In the genomic region with DNA sequence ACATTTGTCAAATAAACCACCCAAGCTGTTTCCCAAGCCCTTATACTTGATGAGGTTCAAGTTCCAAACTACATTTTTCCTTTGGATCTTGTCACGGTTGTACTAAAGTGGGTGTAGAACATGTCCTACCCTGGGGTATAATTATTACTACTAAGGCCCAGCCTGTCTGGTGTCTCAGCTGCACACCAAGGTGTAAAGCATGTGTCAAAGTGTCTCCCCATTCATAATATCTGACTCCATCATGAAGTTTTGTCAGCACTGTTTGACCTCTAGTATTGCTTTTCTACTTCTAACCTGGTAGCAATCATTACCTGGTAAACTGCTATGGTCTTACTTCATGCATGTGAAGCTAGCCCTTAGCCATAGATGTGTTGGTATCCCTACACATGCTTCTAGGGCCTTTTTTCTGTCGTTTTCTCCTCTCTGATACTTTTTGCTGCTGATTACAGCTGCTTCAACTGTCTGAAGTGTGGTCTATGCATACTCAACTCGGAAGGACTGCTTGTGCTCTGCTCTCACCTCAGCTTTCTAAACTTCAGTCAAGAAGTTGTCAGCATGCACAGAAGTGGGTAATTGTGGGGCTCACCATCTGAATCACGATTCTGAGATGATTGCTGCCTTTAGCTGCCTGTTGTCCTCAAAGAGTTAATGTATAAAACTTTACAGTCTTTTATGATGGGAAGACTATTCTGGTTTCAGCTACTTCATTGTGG, we compare ENCODE assay signal across 10 cellular contexts.
DNase-seq lines count a peak whose midpoint lies in the region; ATAC-seq and TF ChIP-seq lines count a peak whose summit lies in the region.
"Had no signal": no experiment of that assay in that cellular context is flagged by ENCODE, and none has a peak within 500 bp of the region (broad histone marks: within the 10 kb centered on the region; RNA-seq: fewer than 3 reads in every experiment).

No MANE protein-coding gene starts in this region.

- H3K27ac Mint-ChIP-seq in activated B cell treated with CpG ODN at 0.5 μM for 24 hours: peak overlapping the region; percentile 54
- peak overlapping the region; percentile 6 for H3K27ac Mint-ChIP-seq in stimulated activated naive B cell treated with anti-CD40 and anti-IgM and Interleukin-4, amounts not matched to agents 10 μg/mL and 1 μg/mL and 100 μg/mL, for 72 hours

- ATAC-seq in HG02885 (IDR thresholded peaks at IDR 0.05; ENCODE audit: poor library complexity, unreplicated experiment) (peak; percentile 89), activated B cell treated with CpG ODN at 0.5 μM for 24 hours (ENCODE audit: low read depth) (peak; percentile 28)
- ATAC-seq in stimulated activated naive B cell treated with anti-CD40 and anti-IgM and Interleukin-4, amounts not matched to agents 10 μg/mL and 1 μg/mL and 100 μg/mL, for 72 hours (replicated peaks): no peak

- H3K4me3 Mint-ChIP-seq in activated B cell treated with CpG ODN at 0.5 μM for 24 hours: peak overlapping the region; percentile 74
- peak overlapping the region in 1 of 2 donors; percentile 53 for H3K4me3 Mint-ChIP-seq in stimulated activated naive B cell treated with anti-CD40 and anti-IgM and Interleukin-4, amounts not matched to agents 10 μg/mL and 1 μg/mL and 100 μg/mL, for 72 hours

- peaks cover 21% of the 10 kb centered on the region for H3K4me1 Mint-ChIP-seq in activated B cell treated with CpG ODN at 0.5 μM for 24 hours
- H3K4me1 Mint-ChIP-seq in stimulated activated naive B cell treated with anti-CD40 and anti-IgM and Interleukin-4, amounts not matched to agents 10 μg/mL and 1 μg/mL and 100 μg/mL, for 72 hours: peaks cover 6 to 17% of the 10 kb centered on the region in 2 donors

- CTCF ChIA-PET in activated B cell treated with CpG ODN at 0.5 μM for 24 hours (lab: Charles Lee): interaction anchor here (0.6 to 1.4 kb wide), 3 partner anchors 49 to 442 kb away, joined by 3 read pairs; no protein-coding TSS in a partner anchor

- POLR2A ChIA-PET in activated B cell treated with CpG ODN at 0.5 μM for 24 hours (lab: Charles Lee): no interaction called here

- no peak for TF ChIP-seq POLR2A in erythroblast (IDR thresholded peaks at IDR 0.05; ENCODE audit: low read length)

- intact Hi-C loops in activated B cell treated with CpG ODN at 0.5 μM for 24 hours (cut with micrococcal nuclease) (loop anchor here (5.0 kb wide), 1 partner anchor 446 kb away; a partner anchor contains a TSS), dorsolateral prefrontal cortex (cut with DNase I) (no loop called here)

- H3K27me3 ChIP-seq in dorsolateral prefrontal cortex: peaks cover 0 to under 1% (median 0%) of the 10 kb centered on the region in 45 donors

- TF ChIP-seq CTCF in activated B cell treated with CpG ODN at 0.5 μM for 24 hours (IDR thresholded peaks at IDR 0.05) (no peak), dorsolateral prefrontal cortex (IDR thresholded peaks at IDR 0.05 in 54 of 56, conservative IDR thresholded peaks at IDR 0.05 in 2 of 56; ENCODE audit: low read depth in 1 of 56, partially characterized antibody in 56 of 56) (no peak)

- no peak overlapping the region for H3K4me3 ChIP-seq in dorsolateral prefrontal cortex
- H3K4me3 ChIP-seq: skin epidermis had no signal

- no peaks in the 10 kb centered on the region for H3K9me3 Mint-ChIP-seq in activated B cell treated with CpG ODN at 0.5 μM for 24 hours
- H3K9me3 Mint-ChIP-seq in stimulated activated naive B cell treated with anti-CD40 and anti-IgM and Interleukin-4, amounts not matched to agents 10 μg/mL and 1 μg/mL and 100 μg/mL, for 72 hours: no peaks in the 10 kb centered on the region

- H3K27ac ChIP-seq in dorsolateral prefrontal cortex: no peak overlapping the region

- no peaks in the 10 kb centered on the region for H3K27me3 Mint-ChIP-seq in activated B cell treated with CpG ODN at 0.5 μM for 24 hours
- no peaks in the 10 kb centered on the region for H3K27me3 Mint-ChIP-seq in stimulated activated naive B cell treated with anti-CD40 and anti-IgM and Interleukin-4, amounts not matched to agents 10 μg/mL and 1 μg/mL and 100 μg/mL, for 72 hours

- H3K36me3 Mint-ChIP-seq in activated B cell treated with CpG ODN at 0.5 μM for 24 hours (ENCODE audit: low read depth): no peaks in the 10 kb centered on the region
- peaks cover 0 to 1% of the 10 kb centered on the region in 2 donors for H3K36me3 Mint-ChIP-seq in stimulated activated naive B cell treated with anti-CD40 and anti-IgM and Interleukin-4, amounts not matched to agents 10 μg/mL and 1 μg/mL and 100 μg/mL, for 72 hours

- peak in 2 of 3 donors; percentile 1 to 11 for DNase-seq in stimulated activated CD4-positive, alpha-beta T cell treated with anti-CD3 and anti-CD28 coated beads, Interleukin-12 subunit alpha, Interleukin-12 subunit beta, amount 100 ng/mL, for 48 hours (ENCODE audit: low read depth in 2 of 3, low spot score in 1 of 3)
- DNase-seq in stimulated activated CD4-positive, alpha-beta T cell treated with anti-CD3 and anti-CD28 coated beads, Interleukin-12 subunit alpha, Interleukin-12 subunit beta, amount 100 ng/mL, for 4 hours: no peak
- DNase-seq in activated B cell treated with CpG ODN at 0.5 μM for 24 hours (no peak), dorsolateral prefrontal cortex (no peak), mucosa of gallbladder (ENCODE audit: low spot score) (no peak), erythroblast (lab: John Stamatoyannopoulos, UW) (no peak)
- no peak for DNase-seq in stimulated activated naive B cell treated with anti-CD40 and anti-IgM and Interleukin-4, amounts not matched to agents 10 μg/mL and 1 μg/mL and 100 μg/mL, for 72 hours
- DNase-seq: NCI-H1048 had no signal

Comparison
In these comparisons a context has a peak if more than half of its experiments do, and no peak if none do; other contexts are left out.
1. DNase-seq: peak in stimulated activated CD4-positive, alpha-beta T cell treated with anti-CD3 and anti-CD28 coated beads, Interleukin-12 subunit alpha, Interleukin-12 subunit beta, amount 100 ng/mL, for 48 hours (2 of 3); none in stimulated activated CD4-positive, alpha-beta T cell treated with anti-CD3 and anti-CD28 coated beads, Interleukin-12 subunit alpha, Interleukin-12 subunit beta, amount 100 ng/mL, for 4 hours (single experiment), activated B cell treated with CpG ODN at 0.5 μM for 24 hours (single experiment), stimulated activated naive B cell treated with anti-CD40 and anti-IgM and Interleukin-4, amounts not matched to agents 10 μg/mL and 1 μg/mL and 100 μg/mL, for 72 hours (single experiment), dorsolateral prefrontal cortex (0 of 10), mucosa of gallbladder (single experiment) and erythroblast (0 of 2).
2. ATAC-seq: peak in HG02885 (single experiment) and activated B cell treated with CpG ODN at 0.5 μM for 24 hours (single experiment); none in stimulated activated naive B cell treated with anti-CD40 and anti-IgM and Interleukin-4, amounts not matched to agents 10 μg/mL and 1 μg/mL and 100 μg/mL, for 72 hours (0 of 2).